ENCODE assay signal across 28 cellular contexts in the genomic region with DNA sequence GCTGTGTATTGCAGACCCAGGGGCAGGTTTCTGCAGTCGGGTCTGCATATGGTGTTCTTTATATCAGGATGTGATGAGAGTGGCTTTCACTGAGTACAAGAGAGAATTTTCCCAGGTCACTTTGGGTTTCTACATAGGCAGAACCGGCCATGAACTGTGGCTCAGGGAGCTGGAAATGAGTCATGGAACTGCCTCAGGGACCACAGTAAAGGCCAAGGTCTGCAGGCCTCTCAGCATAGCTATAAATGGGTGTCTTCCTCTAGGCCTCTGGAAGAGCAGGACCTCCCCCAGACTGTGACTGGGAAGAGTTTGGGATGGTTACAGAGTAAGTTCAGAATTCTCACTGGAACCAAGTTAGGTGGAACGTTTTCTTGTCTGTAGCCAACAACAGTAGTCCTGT.
"Had no signal": no experiment of that assay in that cellular context is flagged by ENCODE, and none has a peak within 500 bp of the region (broad histone marks: within the 10 kb centered on the region; RNA-seq: fewer than 3 reads in every experiment).

No MANE protein-coding gene starts in this region.

- H3K9ac ChIP-seq: KMS-11 had no signal

- H3K4me3 ChIP-seq: body of pancreas, breast epithelium, PC-9, SJCRH30, SK-N-MC had no signal

- DNase-seq: activated CD4-positive, alpha-beta memory T cell treated with anti-CD3 and anti-CD28 coated beads, Interleukin-2, amount 10 ng/mL, durations not matched to agents 7 days and 5 days; activated CD4-positive, alpha-beta T cell treated with anti-CD3 and anti-CD28 coated beads for 1 hour; activated CD4-positive, alpha-beta T cell treated with anti-CD3 and anti-CD28 coated beads for 48 hours; activated CD4-positive, CD25-positive, alpha-beta regulatory T cell; activated CD8-positive, alpha-beta memory T cell treated with anti-CD3 and anti-CD28 coated beads for 24 hours; activated CD8-positive, alpha-beta memory T cell treated with anti-CD3 and anti-CD28 coated beads, Interleukin-2, amount 10 ng/mL, durations not matched to agents 7 days and 5 days; activated CD8-positive, alpha-beta memory T cell treated with anti-CD3 and anti-CD28 coated beads, Interleukin-2, amount 50 U/mL, for 48 hours; activated effector memory CD4-positive, alpha-beta T cell treated with Interleukin-2 at 50 U/mL for 16 hours; activated naive CD4-positive, alpha-beta T cell treated with anti-CD3 and anti-CD28 coated beads, Interleukin-2, amount 10 ng/mL, durations not matched to agents 7 days and 5 days; activated T-cell treated with anti-CD3 and anti-CD28 coated beads, Interleukin-2, amount 50 U/mL, for 48 hours; body of pancreas; cerebellar nuclear complex; NCI-H1105; NCI-H1436; NCI-H1694 treated with DMSO at 0.1 percent for 48 hours; NCI-H2029; NCI-H510A; NCI-H526; NCI-H748 treated with DMSO at 0.1 percent for 48 hours; NK-92 treated with Interleukin-12 subunit alpha and Interleukin-12 subunit beta, amount 100 ng/mL, for 24 hours; PC-9; Right ventricle myocardium superior; SJCRH30; T1000; WERI-Rb-1 had no signal

- H3K4me2 ChIP-seq: KMS-11, PC-9 had no signal

- H3K36me3 ChIP-seq: breast epithelium, SJCRH30, WERI-Rb-1 had no signal

- H3K4me1 ChIP-seq: body of pancreas, breast epithelium, SJCRH30 had no signal

- H3K27me3 ChIP-seq: body of pancreas, breast epithelium, SJCRH30 had no signal

- H3K27ac ChIP-seq: body of pancreas, breast epithelium, KMS-11, PC-9, SJCRH30, SK-N-MC, WERI-Rb-1 had no signal

- ATAC-seq: activated CD8-positive, alpha-beta memory T cell treated with anti-CD3 and anti-CD28 coated beads, Interleukin-2, amount 10 ng/mL, durations not matched to agents 7 days and 5 days; body of pancreas had no signal
